In the genomic region with DNA sequence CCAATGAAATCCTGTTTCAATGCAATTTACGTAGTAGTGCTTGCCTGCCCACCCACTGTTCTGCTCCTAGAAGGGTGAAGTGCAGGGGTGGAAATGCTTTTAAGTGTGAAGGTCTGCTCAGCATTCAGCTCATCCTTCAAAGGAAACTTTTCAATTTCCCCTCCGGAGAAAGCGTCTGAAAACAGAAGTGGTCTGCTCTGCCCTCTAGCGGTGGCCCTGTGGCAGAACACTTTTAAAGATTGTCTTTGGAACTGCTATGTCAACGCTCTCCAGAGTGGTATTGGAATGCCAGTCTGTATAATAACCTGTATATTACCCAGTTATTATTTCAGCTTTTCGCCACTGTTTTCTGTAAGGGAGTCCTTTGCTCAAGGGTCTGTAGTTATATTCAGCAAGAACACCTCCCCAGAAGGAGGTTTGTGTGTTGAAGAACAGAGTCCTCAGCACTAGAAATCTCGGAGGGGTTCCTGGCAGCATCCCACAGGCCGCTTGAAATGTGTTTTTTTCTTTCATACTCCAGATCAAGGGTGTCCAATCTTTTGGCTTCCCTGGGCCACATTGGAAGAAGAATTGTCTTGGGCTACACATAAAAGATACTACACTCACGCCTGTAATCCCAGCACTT, we compare ENCODE assay signal across 8 cellular contexts.
DNase-seq lines count a peak whose midpoint lies in the region; ATAC-seq and TF ChIP-seq lines count a peak whose summit lies in the region.

No MANE protein-coding gene starts in this region.

- H3K4me1 ChIP-seq in colonic mucosa = no peaks in the 10 kb centered on the region

- ATAC-seq in GM21786 (IDR thresholded peaks at IDR 0.05; ENCODE audit: unreplicated experiment) = peak; percentile 63
- ATAC-seq in GM19328 (IDR thresholded peaks at IDR 0.05; ENCODE audit: unreplicated experiment) = no peak

- DNase-seq in DMS53 (lab: John Stamatoyannopoulos, UW) = peak; percentile 73
- DNase-seq in NCI-H1694 (lab: John Stamatoyannopoulos, UW) = peak; percentile 28
- DNase-seq in activated CD4-positive, CD25-positive, alpha-beta regulatory T cell treated with anti-CD3 and anti-CD28 coated beads, Interleukin-2, amount 50 U/mL, for 72 hours = peak; percentile 65
- DNase-seq in colonic mucosa = peak; percentile 40
- peak; percentile 46 to 48 for DNase-seq in lung microvascular endothelial cell (ENCODE audit: low read depth in 2 of 2)
- DNase-seq in stimulated activated CD8-positive, alpha-beta memory T cell treated with anti-CD3 and anti-CD28 coated beads, Interleukin-2, amount 100 ng/mL, for 1 hour (ENCODE audit: low read depth in 2 of 2) = peak; percentile 21 to 26

- no peaks in the 10 kb centered on the region for H3K27me3 ChIP-seq in colonic mucosa

- H3K9ac ChIP-seq in colonic mucosa (ENCODE audit: low read depth in 2 of 2, low read length in 2 of 2) = no peak overlapping the region

- H3K9me3 ChIP-seq in colonic mucosa = no peaks in the 10 kb centered on the region

- no peaks in the 10 kb centered on the region for H3K36me3 ChIP-seq in colonic mucosa

- H3K4me3 ChIP-seq in colonic mucosa = no peak overlapping the region

- H3K27ac ChIP-seq in colonic mucosa = no peak overlapping the region

- intact Hi-C loops in colonic mucosa (cut with DNase I) = loop anchor here (2.0 to 10.0 kb wide), 2 partner anchors 236 to 554 kb away; no protein-coding TSS in a partner anchor

- peak; percentile 93 for TF ChIP-seq CTCF in colonic mucosa (IDR thresholded peaks at IDR 0.05)
